In the genomic region with DNA sequence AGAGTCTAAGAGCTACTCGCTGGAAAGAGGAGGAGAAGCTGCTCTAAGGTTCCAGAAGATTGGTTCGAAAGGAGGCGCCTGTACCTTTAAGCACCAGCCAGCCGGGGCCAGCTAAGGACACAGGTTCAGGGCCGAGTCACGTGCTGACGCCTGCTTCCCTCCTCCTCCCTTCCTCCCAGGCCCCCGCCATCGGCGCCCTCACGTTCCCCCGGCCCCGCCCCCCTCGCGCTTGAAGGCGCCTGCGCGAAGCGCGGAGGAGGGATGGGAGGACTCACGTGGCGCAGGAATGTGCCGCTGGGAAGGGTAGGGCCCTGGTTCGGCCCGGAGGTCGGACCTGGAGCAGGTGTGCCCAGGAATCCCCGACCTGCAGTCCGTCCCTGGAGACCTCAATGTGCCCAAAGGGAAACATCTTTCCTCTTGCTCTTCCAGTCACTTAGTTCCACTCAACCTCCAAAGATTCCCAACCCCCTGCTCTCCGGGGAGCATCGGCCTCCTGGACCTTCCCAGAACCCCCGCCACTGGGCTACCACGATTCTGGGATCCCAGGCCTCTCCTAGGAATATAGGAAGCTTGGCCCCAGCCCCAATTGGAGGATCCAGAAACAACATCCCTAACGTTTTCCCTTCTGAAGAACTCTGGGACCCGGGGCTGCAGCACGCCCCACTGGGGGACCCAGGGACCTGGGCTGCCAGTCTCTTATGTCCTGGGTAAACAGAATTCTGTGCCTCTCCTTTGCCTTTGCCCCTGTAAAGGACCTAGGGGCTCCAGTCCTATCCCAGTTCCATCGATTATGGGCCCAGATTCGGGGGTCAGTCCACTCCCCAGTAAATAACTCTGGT, we compare ENCODE assay signal across 8 cellular contexts. TPM values are rescaled to one million over a fixed set of nuclear protein-coding genes. Genes with fewer than 3 reads are reported as not detected.
DNase-seq lines count a peak whose midpoint lies in the region; ATAC-seq, FAIRE-seq and TF ChIP-seq lines count a peak whose summit lies in the region.

No MANE protein-coding gene starts in this region.

- WGBS in HepG2 (ENCODE audit: low lambda C conversion rate) = 8% methylated on average over 11 of the region's 37 CpGs

- peaks cover 78% of the 10 kb centered on the region for H3K4me1 ChIP-seq in HepG2 (ENCODE audit: insufficient read depth, low read length)

- POLR2A ChIA-PET in HepG2 (lab: Yijun Ruan, JAX) = interaction anchor here (0.6 to 5.8 kb wide), 10 partner anchors 10 to 329 kb away, joined by 3 to 61 read pairs (median 3); a partner anchor contains a TSS

- no peaks in the 10 kb centered on the region for H4K20me1 ChIP-seq in HepG2 (ENCODE audit: insufficient read depth, low read length)

- peak overlapping the region; percentile 50 to 76 (median 58) for H3K4me3 ChIP-seq in HepG2 (replicated peaks in 1 of 3; ENCODE audit: insufficient read depth in 1 of 3, low read depth in 2 of 3, low read length in 3 of 3)

- CTCF ChIA-PET in HepG2 (lab: Yijun Ruan, JAX; ENCODE audit: low intra/inter-chr PET ratio, low total read pairs) = no interaction called here

- DNase-seq in GM13977 (ENCODE audit: low spot score) = peak; percentile 89
- DNase-seq in NCI-H748 treated with DMSO at 0.1 percent for 48 hours (lab: John Stamatoyannopoulos, UW) = peak; percentile 90
- DNase-seq in activated CD4-positive, alpha-beta T cell treated with anti-CD3 and anti-CD28 coated beads, Interleukin-2, amount 50 U/mL, for 4 hours = peak; percentile 86 to 89
- DNase-seq in dedifferentiated amniotic fluid mesenchymal stem cell (ENCODE audit: extremely low spot score) = peak; percentile 74
- peak; percentile 90 for DNase-seq in HepG2 (ENCODE audit: low spot score)
- DNase-seq in stimulated activated CD4-positive, alpha-beta T cell treated with anti-CD3 and anti-CD28 coated beads, Interleukin-2, amount 100 ng/mL, for 4 hours (ENCODE audit: low read depth) = peak; percentile 90

- H3K27me3 ChIP-seq in HepG2 (ENCODE audit: control insufficient read depth in 1 of 2, insufficient read depth in 2 of 2, low read length in 2 of 2) = peaks cover 0 to 6% of the 10 kb centered on the region in 2 experiments; a peak in 3 of 5 replicates

- H3K79me2 ChIP-seq in HepG2 (ENCODE audit: insufficient read depth, low read length) = no peaks in the 10 kb centered on the region

- in situ Hi-C loops in GM13977 (cut with MboI; ENCODE audit: low pct_unique_long_range_greater_than_20kb, low sequenced_read_pairs, unreplicated experiment) = loop anchor here (25.0 kb wide), 1 partner anchor 328 kb away; a partner anchor contains a TSS
- in situ Hi-C loops in HepG2 (cut with HindIII; ENCODE audit: extremely low pct_ligation_motif_present, low pct_unique_long_range_greater_than_20kb) = no loop called here

- H3K36me3 ChIP-seq in HepG2 (replicated peaks in 1 of 2; ENCODE audit: control insufficient read depth in 1 of 2, insufficient read depth in 2 of 2, low read length in 2 of 2) = no peaks in the 10 kb centered on the region

- TF ChIP-seq RAD21 in HepG2 (CRISPR knock-in tag; IDR thresholded peaks at IDR 0.05) = no peak

- peak; percentile 84 to 88 for TF ChIP-seq POLR2A in HepG2 (IDR thresholded peaks at IDR 0.05; ENCODE audit: insufficient read depth in 1 of 2, low read depth in 2 of 2, low read length in 2 of 2)

- H3K9ac ChIP-seq in HepG2 (ENCODE audit: insufficient read depth, low read depth, low read length) = peak overlapping the region; percentile 78

- TF ChIP-seq EP300 in HepG2 (IDR thresholded peaks at IDR 0.05; ENCODE audit: low read depth in 2 of 2, low read length in 2 of 2) (0 out of 4 replicates have a peak, but pooled peaks of 1 of the 2 experiments have one; percentile 15), HepG2 (CRISPR knock-in tag; IDR thresholded peaks at IDR 0.05; ENCODE audit: borderline replicate concordance) (peak; percentile 35; the same call in 1 of the 2 replicates)

- TF ChIP-seq CTCF in GM13977 (IDR thresholded peaks at IDR 0.05; ENCODE audit: extremely low read depth, insufficient read depth, missing control alignments) = no peak
- peak; percentile 8; the same call in 1 of the 2 replicates for TF ChIP-seq CTCF in HepG2 (CRISPR knock-in tag; IDR thresholded peaks at IDR 0.05)

- peak; percentile 72 for FAIRE-seq in HepG2 (lab: Jason Lieb, UNC)

- no peak overlapping the region for H2AFZ ChIP-seq in HepG2 (ENCODE audit: low read length)

- intact Hi-C loops in HepG2 (cut with micrococcal nuclease; ENCODE audit: unreplicated experiment) = loop anchor here (2.0 kb wide), 1 partner anchor 16 kb away; a partner anchor contains a TSS

- peak overlapping the region; percentile 96 for H3K4me2 ChIP-seq in HepG2 (ENCODE audit: low read depth, low read length)

- H3K27ac ChIP-seq in HepG2 (ENCODE audit: extremely low read length, insufficient read depth, low read length) = peak overlapping the region; percentile 90

- BruUV-seq in HepG2 (replicated peaks; lab: Mats Ljungman, UMichigan) = TSS peak; percentile 91

- ATAC-seq in HG03521 (IDR thresholded peaks at IDR 0.05; ENCODE audit: unreplicated experiment) (peak; percentile 19), HepG2 (peak; percentile 20), GM18858 (IDR thresholded peaks at IDR 0.05; ENCODE audit: unreplicated experiment) (no peak)

- no peaks in the 10 kb centered on the region for H3K9me3 ChIP-seq in HepG2 (ENCODE audit: low read length)

RNA-seq across cellular contexts. Expression of a gene that starts 2.5 kb away (rescaled TPM):
- total RNA-seq in HepG2 (2016; rRNA removed; fragmentation: Illumina TruSeq; extraction: Trizol) = 5.5 and 5.8 TPM in 2 replicates
- total RNA-seq in HepG2 (2016; cell fraction: cytosol; rRNA removed; fragmentation: Illumina TruSeq; extraction: Trizol; ENCODE audit: low read depth) = 2.6 and 4.6 TPM in 2 replicates
- total RNA-seq in HepG2 (2016; cell fraction: insoluble cytoplasmic fraction; rRNA removed; fragmentation: Illumina TruSeq; extraction: Trizol) = 2.5 and 6.3 TPM in 2 replicates
- 6.0 TPM in 2 replicates for total RNA-seq in HepG2 (2016; cell fraction: membrane; rRNA removed; fragmentation: Illumina TruSeq; extraction: Trizol)
- 2.5 and 2.9 TPM in 2 replicates for total RNA-seq in HepG2 (2016; cell fraction: nucleus; rRNA removed; fragmentation: Illumina TruSeq; extraction: Trizol)
- 1.7 and 2.1 TPM in 2 replicates for polyA plus RNA-seq in HepG2 (2011; rRNA removed)
- 2.1 and 2.5 TPM in 2 replicates for polyA plus RNA-seq in HepG2 (2011; cell fraction: cytosol; rRNA removed)
- 2.7 and 3.2 TPM in 2 replicates for polyA plus RNA-seq in HepG2 (2011; cell fraction: nucleus; rRNA removed)
- polyA plus RNA-seq in HepG2 (2012) = 3.6 and 3.7 TPM in 2 replicates
- polyA plus RNA-seq in HepG2 (2016; cell fraction: cytosol; fragmentation: Illumina TruSeq; extraction: Trizol; ENCODE audit: low read depth) = 2.3 and 2.6 TPM in 2 replicates
- 5.2 and 5.4 TPM in 2 replicates for polyA plus RNA-seq in HepG2 (2016; cell fraction: insoluble cytoplasmic fraction; fragmentation: Illumina TruSeq; extraction: Trizol; ENCODE audit: low read depth)
- 2.9 and 5.4 TPM in 2 replicates for polyA plus RNA-seq in HepG2 (2016; cell fraction: membrane; fragmentation: Illumina TruSeq; extraction: Trizol; ENCODE audit: low read depth)
- 5.1 and 6.2 TPM in 2 replicates for polyA plus RNA-seq in HepG2 (2016; cell fraction: nucleus; fragmentation: Illumina TruSeq; extraction: Trizol; ENCODE audit: insufficient read depth, low read depth)
- polyA minus RNA-seq in HepG2 (2011; rRNA and poly(A)+ RNA removed; ENCODE audit: low replicate concordance) = 2.0 and 5.8 TPM in 2 replicates
- polyA minus RNA-seq in HepG2 (2011; cell fraction: cytosol; rRNA and poly(A)+ RNA removed) = 2.3 and 2.7 TPM in 2 replicates
- polyA minus RNA-seq in HepG2 (2011; cell fraction: nucleus; rRNA and poly(A)+ RNA removed) = 1.5 and 3.0 TPM in 2 replicates

RNA-seq across cellular contexts. Expression of a gene that starts 11.3 kb away (rescaled TPM):
- total RNA-seq in HepG2 (2016; rRNA removed; fragmentation: Illumina TruSeq; extraction: Trizol) = 0.24 and 0.58 TPM in 2 replicates
- 0.79 and 0.91 TPM in 2 replicates for total RNA-seq in HepG2 (2016; cell fraction: cytosol; rRNA removed; fragmentation: Illumina TruSeq; extraction: Trizol; ENCODE audit: low read depth)
- 0.48 TPM in 1 of 2 replicates, not detected in the other for total RNA-seq in HepG2 (2016; cell fraction: insoluble cytoplasmic fraction; rRNA removed; fragmentation: Illumina TruSeq; extraction: Trizol)
- 0.38 and 0.62 TPM in 2 replicates for total RNA-seq in HepG2 (2016; cell fraction: membrane; rRNA removed; fragmentation: Illumina TruSeq; extraction: Trizol)
- total RNA-seq in HepG2 (2016; cell fraction: nucleus; rRNA removed; fragmentation: Illumina TruSeq; extraction: Trizol) = not detected in 2 replicates
- 0.41 and 1.4 TPM in 2 replicates for polyA plus RNA-seq in HepG2 (2011; rRNA removed)
- 0.36 and 0.54 TPM in 2 replicates for polyA plus RNA-seq in HepG2 (2011; cell fraction: cytosol; rRNA removed)
- 0.45 and 0.48 TPM in 2 replicates for polyA plus RNA-seq in HepG2 (2011; cell fraction: nucleus; rRNA removed)
- polyA plus RNA-seq in HepG2 (2012) = 1.5 and 2.9 TPM in 2 replicates
- polyA plus RNA-seq in HepG2 (2016; cell fraction: cytosol; fragmentation: Illumina TruSeq; extraction: Trizol; ENCODE audit: low read depth) = 0.82 and 1.7 TPM in 2 replicates
- polyA plus RNA-seq in HepG2 (2016; cell fraction: insoluble cytoplasmic fraction; fragmentation: Illumina TruSeq; extraction: Trizol; ENCODE audit: low read depth) = 0.37 and 0.38 TPM in 2 replicates
- polyA plus RNA-seq in HepG2 (2016; cell fraction: membrane; fragmentation: Illumina TruSeq; extraction: Trizol; ENCODE audit: low read depth) = 0.62 and 2.1 TPM in 2 replicates
- polyA plus RNA-seq in HepG2 (2016; cell fraction: nucleus; fragmentation: Illumina TruSeq; extraction: Trizol; ENCODE audit: insufficient read depth, low read depth) = 0.72 and 1.3 TPM in 2 replicates
- polyA minus RNA-seq in HepG2 (2011; rRNA and poly(A)+ RNA removed; ENCODE audit: low replicate concordance) = 0.08 and 3.7 TPM in 2 replicates
- polyA minus RNA-seq in HepG2 (2011; cell fraction: cytosol; rRNA and poly(A)+ RNA removed) = not detected in 2 replicates
- not detected in 2 replicates for polyA minus RNA-seq in HepG2 (2011; cell fraction: nucleus; rRNA and poly(A)+ RNA removed)

RNA-seq across cellular contexts. Expression of a gene that starts 15.3 kb away (rescaled TPM):
- 11.1 and 14.4 TPM in 2 replicates for total RNA-seq in HepG2 (2016; rRNA removed; fragmentation: Illumina TruSeq; extraction: Trizol)
- 5.0 and 6.0 TPM in 2 replicates for total RNA-seq in HepG2 (2016; cell fraction: cytosol; rRNA removed; fragmentation: Illumina TruSeq; extraction: Trizol; ENCODE audit: low read depth)
- total RNA-seq in HepG2 (2016; cell fraction: insoluble cytoplasmic fraction; rRNA removed; fragmentation: Illumina TruSeq; extraction: Trizol) = 8.9 and 15.9 TPM in 2 replicates
- total RNA-seq in HepG2 (2016; cell fraction: membrane; rRNA removed; fragmentation: Illumina TruSeq; extraction: Trizol) = 10.7 and 12.1 TPM in 2 replicates
- total RNA-seq in HepG2 (2016; cell fraction: nucleus; rRNA removed; fragmentation: Illumina TruSeq; extraction: Trizol) = 10.2 and 11.3 TPM in 2 replicates
- polyA plus RNA-seq in HepG2 (2011; rRNA removed) = 2.9 and 4.5 TPM in 2 replicates
- polyA plus RNA-seq in HepG2 (2011; cell fraction: cytosol; rRNA removed) = 2.2 and 3.8 TPM in 2 replicates
- polyA plus RNA-seq in HepG2 (2011; cell fraction: nucleus; rRNA removed) = 17.1 and 20.8 TPM in 2 replicates
- polyA plus RNA-seq in HepG2 (2012) = 2.8 and 3.1 TPM in 2 replicates
- polyA plus RNA-seq in HepG2 (2016; cell fraction: cytosol; fragmentation: Illumina TruSeq; extraction: Trizol; ENCODE audit: low read depth) = 3.0 and 3.7 TPM in 2 replicates
- polyA plus RNA-seq in HepG2 (2016; cell fraction: insoluble cytoplasmic fraction; fragmentation: Illumina TruSeq; extraction: Trizol; ENCODE audit: low read depth) = 10.5 and 14.1 TPM in 2 replicates
- polyA plus RNA-seq in HepG2 (2016; cell fraction: membrane; fragmentation: Illumina TruSeq; extraction: Trizol; ENCODE audit: low read depth) = 7.7 and 9.4 TPM in 2 replicates
- polyA plus RNA-seq in HepG2 (2016; cell fraction: nucleus; fragmentation: Illumina TruSeq; extraction: Trizol; ENCODE audit: insufficient read depth, low read depth) = 24.3 and 24.6 TPM in 2 replicates
- 11.6 and 13.3 TPM in 2 replicates for polyA minus RNA-seq in HepG2 (2011; rRNA and poly(A)+ RNA removed; ENCODE audit: low replicate concordance)
- polyA minus RNA-seq in HepG2 (2011; cell fraction: cytosol; rRNA and poly(A)+ RNA removed) = 3.5 and 3.8 TPM in 2 replicates
- polyA minus RNA-seq in HepG2 (2011; cell fraction: nucleus; rRNA and poly(A)+ RNA removed) = 9.0 and 10.2 TPM in 2 replicates

RNA-seq across cellular contexts. Expression of a gene that starts 15.7 kb away (rescaled TPM):
- total RNA-seq in HepG2 (2016; rRNA removed; fragmentation: Illumina TruSeq; extraction: Trizol) = 1,485 and 1,498 TPM in 2 replicates
- 2,025 and 2,222 TPM in 2 replicates for total RNA-seq in HepG2 (2016; cell fraction: cytosol; rRNA removed; fragmentation: Illumina TruSeq; extraction: Trizol; ENCODE audit: low read depth)
- 1,518 and 1,544 TPM in 2 replicates for total RNA-seq in HepG2 (2016; cell fraction: insoluble cytoplasmic fraction; rRNA removed; fragmentation: Illumina TruSeq; extraction: Trizol)
- 3,207 and 3,209 TPM in 2 replicates for total RNA-seq in HepG2 (2016; cell fraction: membrane; rRNA removed; fragmentation: Illumina TruSeq; extraction: Trizol)
- 626 and 716 TPM in 2 replicates for total RNA-seq in HepG2 (2016; cell fraction: nucleus; rRNA removed; fragmentation: Illumina TruSeq; extraction: Trizol)
- polyA plus RNA-seq in HepG2 (2011; rRNA removed) = 1,639 and 1,894 TPM in 2 replicates
- 2,410 and 2,836 TPM in 2 replicates for polyA plus RNA-seq in HepG2 (2011; cell fraction: cytosol; rRNA removed)
- 774 and 847 TPM in 2 replicates for polyA plus RNA-seq in HepG2 (2011; cell fraction: nucleus; rRNA removed)
- polyA plus RNA-seq in HepG2 (2012) = 1,965 and 2,530 TPM in 2 replicates
- 2,734 and 3,086 TPM in 2 replicates for polyA plus RNA-seq in HepG2 (2016; cell fraction: cytosol; fragmentation: Illumina TruSeq; extraction: Trizol; ENCODE audit: low read depth)
- 1,714 and 1,747 TPM in 2 replicates for polyA plus RNA-seq in HepG2 (2016; cell fraction: insoluble cytoplasmic fraction; fragmentation: Illumina TruSeq; extraction: Trizol; ENCODE audit: low read depth)
- 3,734 and 3,811 TPM in 2 replicates for polyA plus RNA-seq in HepG2 (2016; cell fraction: membrane; fragmentation: Illumina TruSeq; extraction: Trizol; ENCODE audit: low read depth)
- 1,314 and 1,387 TPM in 2 replicates for polyA plus RNA-seq in HepG2 (2016; cell fraction: nucleus; fragmentation: Illumina TruSeq; extraction: Trizol; ENCODE audit: insufficient read depth, low read depth)
- 713 and 1,028 TPM in 2 replicates for polyA minus RNA-seq in HepG2 (2011; rRNA and poly(A)+ RNA removed; ENCODE audit: low replicate concordance)
- polyA minus RNA-seq in HepG2 (2011; cell fraction: cytosol; rRNA and poly(A)+ RNA removed) = 556 and 566 TPM in 2 replicates
- polyA minus RNA-seq in HepG2 (2011; cell fraction: nucleus; rRNA and poly(A)+ RNA removed) = 180 and 193 TPM in 2 replicates

RNA-seq across cellular contexts. Expression of a gene that starts 19.8 kb away (rescaled TPM):
- 0.60 TPM in 1 of 2 replicates, not detected in the other for total RNA-seq in HepG2 (2016; rRNA removed; fragmentation: Illumina TruSeq; extraction: Trizol)
- not detected in 2 replicates for total RNA-seq in HepG2 (2016; cell fraction: cytosol; rRNA removed; fragmentation: Illumina TruSeq; extraction: Trizol; ENCODE audit: low read depth)
- total RNA-seq in HepG2 (2016; cell fraction: insoluble cytoplasmic fraction; rRNA removed; fragmentation: Illumina TruSeq; extraction: Trizol) = 0.30 TPM in 1 of 2 replicates, not detected in the other
- total RNA-seq in HepG2 (2016; cell fraction: membrane; rRNA removed; fragmentation: Illumina TruSeq; extraction: Trizol) = not detected in 2 replicates
- 1.6 and 1.9 TPM in 2 replicates for total RNA-seq in HepG2 (2016; cell fraction: nucleus; rRNA removed; fragmentation: Illumina TruSeq; extraction: Trizol)
- polyA plus RNA-seq in HepG2 (2011; rRNA removed) = 0.13 and 0.18 TPM in 2 replicates
- not detected in 2 replicates for polyA plus RNA-seq in HepG2 (2011; cell fraction: cytosol; rRNA removed)
- 1.7 and 1.8 TPM in 2 replicates for polyA plus RNA-seq in HepG2 (2011; cell fraction: nucleus; rRNA removed)
- 0.15 and 0.28 TPM in 2 replicates for polyA plus RNA-seq in HepG2 (2012)
- not detected in 2 replicates for polyA plus RNA-seq in HepG2 (2016; cell fraction: cytosol; fragmentation: Illumina TruSeq; extraction: Trizol; ENCODE audit: low read depth)
- polyA plus RNA-seq in HepG2 (2016; cell fraction: insoluble cytoplasmic fraction; fragmentation: Illumina TruSeq; extraction: Trizol; ENCODE audit: low read depth) = not detected in 2 replicates
- polyA plus RNA-seq in HepG2 (2016; cell fraction: membrane; fragmentation: Illumina TruSeq; extraction: Trizol; ENCODE audit: low read depth) = not detected in 2 replicates
- 1.1 and 1.2 TPM in 2 replicates for polyA plus RNA-seq in HepG2 (2016; cell fraction: nucleus; fragmentation: Illumina TruSeq; extraction: Trizol; ENCODE audit: insufficient read depth, low read depth)
- polyA minus RNA-seq in HepG2 (2011; rRNA and poly(A)+ RNA removed; ENCODE audit: low replicate concordance) = 0.28 and 0.52 TPM in 2 replicates
- not detected in 2 replicates for polyA minus RNA-seq in HepG2 (2011; cell fraction: cytosol; rRNA and poly(A)+ RNA removed)
- 3.6 and 6.2 TPM in 2 replicates for polyA minus RNA-seq in HepG2 (2011; cell fraction: nucleus; rRNA and poly(A)+ RNA removed)
